ENCODE assay signal across 18 cellular contexts in the genomic region with DNA sequence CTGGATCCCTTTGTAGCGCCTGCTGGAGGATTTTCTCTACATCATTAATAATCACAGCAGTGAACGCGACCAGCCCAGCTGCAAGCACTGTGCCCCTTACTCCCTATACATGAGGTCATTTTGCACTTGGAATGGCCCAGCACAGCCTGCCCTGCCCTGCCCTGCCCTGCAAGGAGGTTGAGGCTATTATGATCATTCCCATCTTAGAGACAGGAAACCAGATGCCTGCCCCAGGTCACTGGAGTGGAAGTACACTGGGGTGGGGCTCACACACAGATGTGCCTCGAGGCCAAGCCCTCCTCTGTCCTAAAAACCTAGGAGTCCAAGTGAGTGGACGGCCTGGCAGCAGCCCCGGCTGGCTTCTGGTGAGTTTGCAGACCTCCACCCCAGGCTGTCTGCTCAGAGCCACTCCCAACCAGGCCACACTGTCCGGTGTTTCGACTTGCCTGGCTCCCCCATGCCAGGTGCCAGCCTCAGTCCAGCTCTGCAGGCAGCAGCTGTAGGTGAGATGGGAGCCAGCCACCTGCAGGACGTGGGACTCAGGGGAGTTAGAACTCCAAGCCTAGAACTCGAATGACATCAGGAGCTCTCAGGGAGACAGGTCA. TPM values are rescaled to one million over a fixed set of nuclear protein-coding genes. Genes with fewer than 3 reads are reported as not detected.
DNase-seq lines count a peak whose midpoint lies in the region; ATAC-seq, FAIRE-seq and TF ChIP-seq lines count a peak whose summit lies in the region.
"Had no signal": no experiment of that assay in that cellular context is flagged by ENCODE, and none has a peak within 500 bp of the region (broad histone marks: within the 10 kb centered on the region; RNA-seq: fewer than 3 reads in every experiment).

No MANE protein-coding gene starts in this region.

- no peak overlapping the region for H3K23ac ChIP-seq in H1 (ENCODE audit: insufficient read length)
- peak overlapping the region; percentile 32 for H3K23ac ChIP-seq in neuronal stem cell (ENCODE audit: low read depth, low read length, poor library complexity)

- H3K18ac ChIP-seq in H1 (ENCODE audit: extremely low read depth, low read length) (no peak overlapping the region), neuronal stem cell (ENCODE audit: low read length) (no peak overlapping the region)

- no peak for FAIRE-seq in H1 (lab: Jason Lieb, UNC)
- FAIRE-seq: A549, GM12878 had no signal

- no peak for TF ChIP-seq EP300 in H1 (IDR thresholded peaks at IDR 0.05; ENCODE audit: borderline replicate concordance in 1 of 2, low read depth in 2 of 2, low read length in 2 of 2)

- H4K5ac ChIP-seq in H1 (ENCODE audit: insufficient read length, low read depth, low read length) = no peak overlapping the region

- H3K4me3 ChIP-seq in H1 (ENCODE audit: extremely low read depth in 1 of 4, insufficient read depth in 2 of 4, low read depth in 3 of 4, low read length in 4 of 4) (no peak overlapping the region), neuronal stem cell (ENCODE audit: low read length in 2 of 2) (no peak overlapping the region)
- H3K4me3 ChIP-seq: A549, GM12878, HAP-1 had no signal

- ATAC-seq in GM21447 (IDR thresholded peaks at IDR 0.05; ENCODE audit: unreplicated experiment) = no peak
- ATAC-seq: A549, GM12878 had no signal

- 94% methylated on average over 8 of the region's 10 CpGs; no CpG with 5 or more reads in 1 of the 2 experiments for WGBS in H1 (ENCODE audit: extremely low coverage in 1 of 2, insufficient coverage in 1 of 2, insufficient read length in 1 of 2, insufficient replicate concordance in 2 of 2, low coverage in 1 of 2, low lambda C conversion rate in 2 of 2, missing lambda C conversion rate in 1 of 2), 2 experiments
- WGBS in neuronal stem cell (ENCODE audit: extremely low coverage in 2 of 2, insufficient read length in 2 of 2, insufficient replicate concordance in 1 of 2), 2 donors = no CpG with 5 or more reads among the region's 10 CpGs

- H3K27ac ChIP-seq in H1 (ENCODE audit: low read depth, low read length) = no peak overlapping the region
- no peak overlapping the region for H3K27ac ChIP-seq in neuronal stem cell (replicated peaks; ENCODE audit: low read length)
- H3K27ac ChIP-seq: 22Rv1, A549, C4-2B, HL-60 had no signal

- H3K9ac ChIP-seq in H1 (replicated peaks in 1 of 4; ENCODE audit: extremely low read depth in 1 of 4, low read depth in 3 of 4, low read length in 3 of 4) (no peak overlapping the region), neuronal stem cell (ENCODE audit: low read depth, low read length, poor library complexity) (no peak overlapping the region)

- in situ Hi-C loops in KBM-7 (cut with MboI; ENCODE audit: low pct_unique_long_range_greater_than_20kb, low sequenced_read_pairs) = no loop called here

- CTCF ChIA-PET in H1 (lab: Charles Lee; ENCODE audit: partially characterized antibody) = no interaction called here

- H3K4me1 ChIP-seq in H1 (replicated peaks in 1 of 4; ENCODE audit: control insufficient read depth in 3 of 4, insufficient read depth in 4 of 4, low read length in 3 of 4) = no peaks in the 10 kb centered on the region
- no peaks in the 10 kb centered on the region for H3K4me1 ChIP-seq in neuronal stem cell (ENCODE audit: control insufficient read depth in 2 of 2, insufficient read depth in 1 of 2, low read depth in 1 of 2, low read length in 2 of 2)
- H3K4me1 ChIP-seq: A549, HAP-1 had no signal

- H3K36me3 ChIP-seq in H1 (ENCODE audit: control insufficient read depth in 2 of 4, insufficient read depth in 4 of 4, low read length in 3 of 4) (no peaks in the 10 kb centered on the region), neuronal stem cell (replicated peaks in 1 of 2; ENCODE audit: control insufficient read depth in 2 of 2, insufficient read depth in 2 of 2, low read length in 2 of 2) (no peaks in the 10 kb centered on the region)
- H3K36me3 ChIP-seq: HAP-1 had no signal

- DNase-seq in NCI-H2171 treated with DMSO at 0.1 percent for 48 hours (lab: John Stamatoyannopoulos, UW) = peak; percentile 15
- no peak for DNase-seq in NCI-H2171 (lab: John Stamatoyannopoulos, UW)
- DNase-seq in ELF-1 (ENCODE audit: low read depth, low spot score) = peak; percentile 19
- no peak for DNase-seq in H1 (ENCODE audit: low read depth in 1 of 2, low spot score in 2 of 2)
- no peak for DNase-seq in neuronal stem cell (ENCODE audit: low spot score)
- DNase-seq in HK-2 (ENCODE audit: unreplicated experiment) = no peak
- DNase-seq in KBM-7 = no peak
- DNase-seq: AML-193; Calu3; CD4-positive, alpha-beta memory T cell; DMS79 treated with DMSO at 0.1 percent for 48 hours had no signal

- H3K56ac ChIP-seq in H1 (replicated peaks; ENCODE audit: insufficient read length, low read depth, low read length) = no peak overlapping the region

- no peaks in the 10 kb centered on the region for H3K79me1 ChIP-seq in H1 (ENCODE audit: low read depth, low read length)
- H3K79me1 ChIP-seq in neuronal stem cell (ENCODE audit: low read depth, low read length) = no peaks in the 10 kb centered on the region

- no peak for TF ChIP-seq RAD21 in H1 (IDR thresholded peaks at IDR 0.05 in 1 of 2, conservative IDR thresholded peaks at IDR 0.05 in 1 of 2; ENCODE audit: low read depth in 2 of 2, low read length in 2 of 2)

- no peak overlapping the region for H2BK5ac ChIP-seq in H1 (ENCODE audit: low read depth, low read length)
- H2BK5ac ChIP-seq in neuronal stem cell (ENCODE audit: low read length) = no peak overlapping the region

- H2BK15ac ChIP-seq in H1 (ENCODE audit: low read length) (0 out of 2 replicates have a peak overlapping the region, but pooled peaks have one; percentile 31), neuronal stem cell (ENCODE audit: low read length) (no peak overlapping the region)

- no peak overlapping the region for H2BK120ac ChIP-seq in H1 (replicated peaks; ENCODE audit: low read depth, low read length)
- no peak overlapping the region for H2BK120ac ChIP-seq in neuronal stem cell (ENCODE audit: low read depth, low read length)

- no peak overlapping the region for H3K4me2 ChIP-seq in H1 (ENCODE audit: insufficient read depth in 1 of 2, low read depth in 2 of 2, low read length in 2 of 2)
- H3K4me2 ChIP-seq in neuronal stem cell (ENCODE audit: insufficient read depth, low read length, poor library complexity, severe bottlenecking) = no peak overlapping the region
- H3K4me2 ChIP-seq: A549 had no signal

- H2BK12ac ChIP-seq in H1 (ENCODE audit: low read depth, low read length) = no peak overlapping the region
- H2BK12ac ChIP-seq in neuronal stem cell (ENCODE audit: low read length) = no peak overlapping the region

- peaks cover 0 to 2% (median 0%) of the 10 kb centered on the region in 4 experiments; a peak in 1 of 7 replicates for H3K27me3 ChIP-seq in H1 (replicated peaks in 1 of 4; ENCODE audit: control insufficient read depth in 3 of 4, extremely low read depth in 1 of 4, insufficient read depth in 3 of 4, low read length in 3 of 4)
- peaks cover 0 to 6% (median 0%) of the 10 kb centered on the region in 3 experiments for H3K27me3 ChIP-seq in neuronal stem cell (ENCODE audit: control insufficient read depth in 3 of 3, insufficient read depth in 3 of 3, low read depth in 1 of 3, low read length in 3 of 3)

- no peak overlapping the region for H2AFZ ChIP-seq in H1 (ENCODE audit: low read length)
- H2AFZ ChIP-seq in neuronal stem cell (ENCODE audit: low read length) = no peak overlapping the region

- H3K4ac ChIP-seq in H1 (replicated peaks; ENCODE audit: insufficient read length, low read depth, low read length) (no peak overlapping the region), neuronal stem cell (ENCODE audit: low read length) (no peak overlapping the region)

- H3K23me2 ChIP-seq in H1 (ENCODE audit: low read depth, low read length) = no peaks in the 10 kb centered on the region

- H3K79me2 ChIP-seq in H1 (ENCODE audit: control insufficient read depth in 1 of 2, insufficient read depth in 2 of 2, low read length in 2 of 2) = no peaks in the 10 kb centered on the region

- POLR2A ChIA-PET in H1 (lab: Charles Lee; ENCODE audit: partially characterized antibody) = no interaction called here

- no peaks in the 10 kb centered on the region for H4K20me1 ChIP-seq in H1 (replicated peaks in 1 of 2; ENCODE audit: control insufficient read depth in 1 of 2, insufficient read depth in 2 of 2, low read length in 2 of 2)

- no peak overlapping the region for H4K91ac ChIP-seq in H1 (replicated peaks; ENCODE audit: insufficient read length, low read length)
- no peak overlapping the region for H4K91ac ChIP-seq in neuronal stem cell (ENCODE audit: low read depth, low read length, poor library complexity)

- TF ChIP-seq POLR2A in H1 (IDR thresholded peaks at IDR 0.05; ENCODE audit: control extremely low read depth in 1 of 2, low read depth in 2 of 2, low read length in 2 of 2) = no peak

- H3K9me3 ChIP-seq in H1 (ENCODE audit: insufficient read depth in 2 of 2, low read depth in 1 of 2, low read length in 1 of 2) (0 out of 4 replicates have a peak, but pooled peaks cover 0 to 5% of the 10 kb centered on the region in 2 experiments), neuronal stem cell (replicated peaks in 1 of 2; ENCODE audit: control insufficient read depth in 2 of 2, insufficient read depth in 1 of 2, low read depth in 1 of 2, low read length in 2 of 2) (no peaks in the 10 kb centered on the region)
- H3K9me3 ChIP-seq: A549 had no signal

- H2AK5ac ChIP-seq in H1 (ENCODE audit: low read depth, low read length) = 0 out of 2 replicates have a peak overlapping the region, but pooled peaks have one; percentile 61
- no peak overlapping the region for H2AK5ac ChIP-seq in neuronal stem cell (ENCODE audit: low read depth, low read length)

- no peak for TF ChIP-seq CTCF in H1 (IDR thresholded peaks at IDR 0.05; ENCODE audit: control extremely low read depth in 1 of 3, insufficient read depth in 1 of 3, low read depth in 1 of 3, low read length in 3 of 3)

- no peak overlapping the region for H2BK20ac ChIP-seq in H1 (ENCODE audit: low read length)

- H4K8ac ChIP-seq in H1 (ENCODE audit: extremely low read depth, insufficient read depth, low read length) (peak overlapping the region; percentile 86; the same call in 1 of the 2 replicates), neuronal stem cell (ENCODE audit: low read depth, low read length) (no peak overlapping the region)

- H3K14ac ChIP-seq in H1 (ENCODE audit: insufficient read length) (no peak overlapping the region), neuronal stem cell (ENCODE audit: low read length) (no peak overlapping the region)

RNA-seq across cellular contexts. Expression of a gene that starts 30.4 kb away (rescaled TPM):
- 157 and 165 TPM in 2 replicates for total RNA-seq in H1 (2021; fragmentation: NEBNext Ultra II Directional; extraction: Animal tissue kit (Norgen Biotek cat#: 25700))
- 115 and 133 TPM in 2 replicates for polyA plus RNA-seq in H1 (2011; rRNA removed)
- polyA plus RNA-seq in H1 (2011; cell fraction: cytosol; rRNA removed) = 107 TPM
- 127 TPM for polyA plus RNA-seq in H1 (2011; cell fraction: nucleus; rRNA removed)
- 119 to 133 TPM (median 124 TPM) in 4 replicates for polyA plus RNA-seq in H1 (2012, experiment 1 of 2)
- 142 TPM for polyA plus RNA-seq in H1 (2012, experiment 2 of 2)
- polyA plus RNA-seq in H1 (2013, experiment 1 of 2) = 197 TPM
- polyA plus RNA-seq in H1 (2013, experiment 2 of 2) = 202 TPM
- polyA minus RNA-seq in H1 (2011; rRNA and poly(A)+ RNA removed) = 262 and 327 TPM in 2 replicates
- 101 TPM for polyA minus RNA-seq in H1 (2011; cell fraction: cytosol; rRNA and poly(A)+ RNA removed)
- 78.2 TPM for polyA minus RNA-seq in H1 (2011; cell fraction: nucleus; rRNA and poly(A)+ RNA removed)
- 61.5 TPM for polyA plus RNA-seq in neuronal stem cell (2013, experiment 1 of 2)
- 64.0 TPM for polyA plus RNA-seq in neuronal stem cell (2013, experiment 2 of 2)

Comparison
In these comparisons a context has a peak if more than half of its experiments do, and no peak if none do; other contexts are left out.
1. DNase-seq: peak in NCI-H2171 treated with DMSO at 0.1 percent for 48 hours (single experiment) and ELF-1 (single experiment); none in NCI-H2171 (single experiment), H1 (0 of 2), neuronal stem cell (single experiment), HK-2 (single experiment) and KBM-7 (single experiment).